8 cellular contexts compared by ENCODE assay signal in genomic region chr15:89496155-89497098, GRCh38. TPM values are rescaled to one million over a fixed set of nuclear protein-coding genes. Genes with fewer than 3 reads are reported as not detected.
DNase-seq lines count a peak whose midpoint lies in the region; ATAC-seq and TF ChIP-seq lines count a peak whose summit lies in the region.

RHCG (minus strand) TSS chr15:89496583; CDS start chr15:89496544, 39 bp downstream.

- intact Hi-C loops in sigmoid colon (cut with DNase I), result no loop called here

- 4 to 5% methylated on average over 55 of the region's 55 CpGs for WGBS in sigmoid colon, 2 donors

- H3K36me3 ChIP-seq in sigmoid colon, result no peaks in the 10 kb centered on the region

- TF ChIP-seq EP300 in sigmoid colon (IDR thresholded peaks at IDR 0.05), result no peak

- no peaks in the 10 kb centered on the region for H3K9me3 ChIP-seq in sigmoid colon

- H3K4me1 ChIP-seq in sigmoid colon, result peaks cover 0 to 9% (median 8%) of the 10 kb centered on the region in 4 donors

- peak; percentile 89 for DNase-seq in COR-L47 (lab: John Stamatoyannopoulos, UW)
- peak in 43 of 76 experiments; percentile 4 to 50 (median 26) for DNase-seq in HUDEP-2 (lab: John Stamatoyannopoulos, UW; ENCODE audit: unreplicated experiment in 76 of 76)
- DNase-seq in hypothalamus (lab: John Stamatoyannopoulos, UW), result peak in 28 of 51 donors; percentile 5 to 57 (median 18)
- no peak for DNase-seq in sigmoid colon
- no peak for DNase-seq in GOT3 (lab: John Stamatoyannopoulos, UW)
- DNase-seq in effector CD4-positive, alpha-beta T cell, result no peak

- peak within 1 kb of the TSS; percentile 57 for H3K27ac ChIP-seq in angular gyrus (ENCODE audit: low read depth, low read length)
- no peak within 1 kb of the TSS for H3K27ac ChIP-seq in sigmoid colon

- peak within 1 kb of the TSS in 3 of 4 donors; percentile 14 to 36 (median 36) for H3K4me3 ChIP-seq in sigmoid colon

- ATAC-seq in GM21515 (IDR thresholded peaks at IDR 0.05; ENCODE audit: unreplicated experiment), result no peak

- peaks cover 7 to 80% (median 18%) of the 10 kb centered on the region in 3 donors for H3K27me3 ChIP-seq in sigmoid colon

- TF ChIP-seq POLR2A in sigmoid colon (IDR thresholded peaks at IDR 0.05), result no peak

- peak in 2 of 4 experiments; percentile 6 to 13 for TF ChIP-seq CTCF in sigmoid colon (IDR thresholded peaks at IDR 0.05)

RNA-seq across cellular contexts. Expression of gene RHCG, which starts in this region (rescaled TPM):
- not detected for total RNA-seq in sigmoid colon
- 1 to 10 TPM in 1 of 3 donors, under 1 TPM in 1, not detected in 1; 0.47 to 3.0 TPM for polyA plus RNA-seq in sigmoid colon

Comparison
In these comparisons a context has a peak if more than half of its experiments do, and no peak if none do; other contexts are left out.
1. DNase-seq: peak in COR-L47 (single experiment), HUDEP-2 (43 of 76) and hypothalamus (28 of 51); none in sigmoid colon (single experiment), GOT3 (single experiment) and effector CD4-positive, alpha-beta T cell (single experiment).